Comparison of ENCODE assay signal across 17 cellular contexts in genomic region chr17:37274432-37274831, GRCh38.
DNase-seq lines count a peak whose midpoint lies in the region; ATAC-seq and TF ChIP-seq lines count a peak whose summit lies in the region.
"Had no signal": no experiment of that assay in that cellular context is flagged by ENCODE, and none has a peak within 500 bp of the region (broad histone marks: within the 10 kb centered on the region; RNA-seq: fewer than 3 reads in every experiment).

No MANE protein-coding gene starts in this region.

- H3K4me1 ChIP-seq in OCI-LY1 (ENCODE audit: insufficient read depth, low read length, severe bottlenecking): peaks cover 14% of the 10 kb centered on the region
- H3K4me1 ChIP-seq in mucosa of descending colon (ENCODE audit: low read depth): no peaks in the 10 kb centered on the region
- H3K4me1 ChIP-seq: right lobe of liver had no signal

- peak overlapping the region; percentile 50 for H3K27ac ChIP-seq in OCI-LY1 (ENCODE audit: low read depth, low read length, poor library complexity, severe bottlenecking)
- H3K27ac ChIP-seq: BLaER1, right lobe of liver had no signal

- H3K36me3 ChIP-seq in OCI-LY1 (ENCODE audit: insufficient read depth, low read length): peaks cover 87% of the 10 kb centered on the region
- no peaks in the 10 kb centered on the region for H3K36me3 ChIP-seq in mucosa of descending colon (ENCODE audit: low read depth)

- H3K9me2 ChIP-seq in OCI-LY1 (ENCODE audit: low read depth, low read length): no peaks in the 10 kb centered on the region

- H3K27ac Mint-ChIP-seq in CD14-positive monocyte: peak overlapping the region in 4 of 7 donors; percentile 4 to 95 (median 86)
- H3K27ac Mint-ChIP-seq in stimulated activated effector memory CD8-positive, alpha-beta T cell treated with anti-CD3 and anti-CD28 coated beads, Interleukin-12 subunit alpha, Interleukin-12 subunit beta, amount 100 ng/mL, for 72 hours: no peak overlapping the region
- H3K27ac Mint-ChIP-seq: activated CD4-positive, alpha-beta T cell treated with anti-CD3 and anti-CD28 coated beads for 36 hours; activated naive CD4-positive, alpha-beta T cell treated with anti-CD3 and anti-CD28 coated beads, Interleukin-2, amount 50 U/mL, for 24 hours had no signal

- no peak overlapping the region for H2AFZ ChIP-seq in OCI-LY1 (ENCODE audit: low read length)

- H3K27me3 Mint-ChIP-seq in CD14-positive monocyte (ENCODE audit: low read depth in 3 of 3): no peaks in the 10 kb centered on the region
- H3K27me3 Mint-ChIP-seq: activated CD4-positive, alpha-beta T cell treated with anti-CD3 and anti-CD28 coated beads for 36 hours; activated naive CD4-positive, alpha-beta T cell treated with anti-CD3 and anti-CD28 coated beads, Interleukin-2, amount 50 U/mL, for 24 hours had no signal

- ATAC-seq in mucosa of descending colon: peak; percentile 37
- ATAC-seq in stimulated activated effector memory CD8-positive, alpha-beta T cell treated with anti-CD3 and anti-CD28 coated beads, Interleukin-12 subunit alpha, Interleukin-12 subunit beta, amount 100 ng/mL, for 72 hours: no peak
- ATAC-seq: activated CD4-positive, alpha-beta T cell treated with anti-CD3 and anti-CD28 coated beads for 36 hours; right lobe of liver had no signal

- H3K36me3 Mint-ChIP-seq in CD14-positive monocyte: peaks cover 23 to 28% of the 10 kb centered on the region in 2 donors
- peaks cover 65% of the 10 kb centered on the region for H3K36me3 Mint-ChIP-seq in stimulated activated effector memory CD8-positive, alpha-beta T cell treated with anti-CD3 and anti-CD28 coated beads, Interleukin-12 subunit alpha, Interleukin-12 subunit beta, amount 100 ng/mL, for 72 hours

- H3K4me3 ChIP-seq in OCI-LY1 (ENCODE audit: low read depth, low read length, poor library complexity, severe bottlenecking): no peak overlapping the region
- H3K4me3 ChIP-seq in fibroblast of villous mesenchyme (ENCODE audit: low read depth, low read length): no peak overlapping the region
- H3K4me3 ChIP-seq in mucosa of descending colon: no peak overlapping the region
- H3K4me3 ChIP-seq: BLaER1, right lobe of liver had no signal

- H3K4me1 Mint-ChIP-seq in CD14-positive monocyte: peaks cover 17% of the 10 kb centered on the region
- no peaks in the 10 kb centered on the region for H3K4me1 Mint-ChIP-seq in stimulated activated effector memory CD8-positive, alpha-beta T cell treated with anti-CD3 and anti-CD28 coated beads, Interleukin-12 subunit alpha, Interleukin-12 subunit beta, amount 100 ng/mL, for 72 hours
- H3K4me1 Mint-ChIP-seq: activated CD4-positive, alpha-beta T cell treated with anti-CD3 and anti-CD28 coated beads for 36 hours had no signal

- H3K27me3 ChIP-seq in OCI-LY1 (ENCODE audit: insufficient read depth, low read length): no peaks in the 10 kb centered on the region
- H3K27me3 ChIP-seq: BLaER1, right lobe of liver had no signal

- intact Hi-C loops in CD14-positive monocyte (cut with micrococcal nuclease): no loop called here
- intact Hi-C loops in mucosa of descending colon (cut with DNase I, micrococcal nuclease): no loop called here

- H3K4me3 Mint-ChIP-seq in CD14-positive monocyte: no peak overlapping the region
- H3K4me3 Mint-ChIP-seq in stimulated activated effector memory CD8-positive, alpha-beta T cell treated with anti-CD3 and anti-CD28 coated beads, Interleukin-12 subunit alpha, Interleukin-12 subunit beta, amount 100 ng/mL, for 72 hours: no peak overlapping the region
- H3K4me3 Mint-ChIP-seq: activated CD4-positive, alpha-beta T cell treated with anti-CD3 and anti-CD28 coated beads for 36 hours; activated naive CD4-positive, alpha-beta T cell treated with anti-CD3 and anti-CD28 coated beads, Interleukin-2, amount 50 U/mL, for 24 hours had no signal

- H3K9ac ChIP-seq in OCI-LY1 (ENCODE audit: low read length): no peak overlapping the region
- H3K9ac ChIP-seq: BLaER1 had no signal

- no peaks in the 10 kb centered on the region for H4K20me1 ChIP-seq in OCI-LY1 (ENCODE audit: insufficient read depth, low read length)
- H4K20me1 ChIP-seq: BLaER1 had no signal

- H3K79me2 ChIP-seq in OCI-LY1 (ENCODE audit: insufficient read depth, low read length): no peaks in the 10 kb centered on the region

- no peaks in the 10 kb centered on the region for H3F3A ChIP-seq in OCI-LY1 (ENCODE audit: insufficient read depth, low read length)

- TF ChIP-seq CTCF in CD14-positive monocyte (IDR thresholded peaks at IDR 0.05): no peak
- TF ChIP-seq CTCF in OCI-LY1 (IDR thresholded peaks at IDR 0.05; ENCODE audit: low read length): no peak
- no peak for TF ChIP-seq CTCF in fibroblast of villous mesenchyme (IDR thresholded peaks at IDR 0.05; ENCODE audit: insufficient read depth, low read depth, low read length)
- TF ChIP-seq CTCF in mucosa of descending colon (IDR thresholded peaks at IDR 0.05): no peak

- H3K9me3 ChIP-seq in OCI-LY1 (ENCODE audit: low read length) (no peaks in the 10 kb centered on the region), mucosa of descending colon (no peaks in the 10 kb centered on the region)
- H3K9me3 ChIP-seq: BLaER1, right lobe of liver had no signal

- no peaks in the 10 kb centered on the region for H3K9me3 Mint-ChIP-seq in CD14-positive monocyte
- H3K9me3 Mint-ChIP-seq in stimulated activated effector memory CD8-positive, alpha-beta T cell treated with anti-CD3 and anti-CD28 coated beads, Interleukin-12 subunit alpha, Interleukin-12 subunit beta, amount 100 ng/mL, for 72 hours: no peaks in the 10 kb centered on the region
- H3K9me3 Mint-ChIP-seq: activated naive CD4-positive, alpha-beta T cell treated with anti-CD3 and anti-CD28 coated beads, Interleukin-2, amount 50 U/mL, for 24 hours had no signal

- H3K4me2 ChIP-seq in OCI-LY1 (ENCODE audit: low read length): no peak overlapping the region
- H3K4me2 ChIP-seq: BLaER1 had no signal

- no peak for DNase-seq in CD14-positive monocyte (ENCODE audit: low spot score)
- DNase-seq in fibroblast of villous mesenchyme (ENCODE audit: low read depth): peak; percentile 94
- DNase-seq in mucosa of descending colon: no peak
- DNase-seq in DMS 273 treated with DMSO at 0.1 percent for 48 hours (lab: John Stamatoyannopoulos, UW): no peak
- no peak for DNase-seq in DMS79 (lab: John Stamatoyannopoulos, UW)
- no peak for DNase-seq in effector CD8-positive, alpha-beta T cell (lab: John Stamatoyannopoulos, UW)
- no peak for DNase-seq in stimulated activated effector memory CD8-positive, alpha-beta T cell treated with anti-CD3 and anti-CD28 coated beads, Interleukin-12 subunit alpha, Interleukin-12 subunit beta, amount 100 ng/mL, for 72 hours (ENCODE audit: low spot score in 2 of 2)
- DNase-seq: activated CD4-positive, alpha-beta T cell treated with anti-CD3 and anti-CD28 coated beads for 36 hours; aorta; NCI-H1694; OCI-M1; right lobe of liver; SHP77 treated with DMSO at 0.1 percent for 48 hours; substantia nigra had no signal
